24 cellular contexts compared by ENCODE assay signal in the genomic region with DNA sequence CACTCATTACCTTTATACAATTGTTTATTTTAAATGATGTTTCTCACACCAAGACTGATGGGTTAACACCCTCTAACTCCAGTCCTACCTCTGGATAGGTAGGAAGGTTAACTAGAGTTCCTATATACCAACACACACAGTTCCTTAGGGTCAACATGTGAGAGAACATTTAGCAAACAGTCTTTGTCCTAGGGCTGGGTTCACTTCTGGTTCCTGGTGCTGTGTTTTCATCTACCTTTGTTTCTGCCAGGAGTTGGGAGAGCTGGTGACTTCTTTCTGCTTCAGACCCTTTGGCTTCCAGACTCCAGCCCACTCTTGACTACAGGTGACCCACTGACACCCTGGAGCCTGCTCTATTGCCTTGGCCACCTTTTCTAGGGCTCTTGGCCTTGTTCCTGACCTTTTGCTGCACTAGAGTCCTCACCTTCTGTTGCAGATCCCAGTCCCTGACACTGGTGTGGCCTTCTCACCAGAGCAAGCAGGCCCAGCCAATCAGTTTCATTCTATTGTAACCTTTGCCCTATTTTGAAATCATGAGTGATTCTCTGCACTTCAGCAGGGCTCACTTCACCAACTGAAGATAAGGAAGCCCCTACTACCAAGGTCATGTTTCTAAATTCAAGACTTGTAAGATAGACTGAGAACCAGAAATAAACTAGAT. TPM values are rescaled to one million over a fixed set of nuclear protein-coding genes. Genes with fewer than 3 reads are reported as not detected.
DNase-seq lines count a peak whose midpoint lies in the region; ATAC-seq and TF ChIP-seq lines count a peak whose summit lies in the region.
"Had no signal": no experiment of that assay in that cellular context is flagged by ENCODE, and none has a peak within 500 bp of the region (broad histone marks: within the 10 kb centered on the region; RNA-seq: fewer than 3 reads in every experiment).

No MANE protein-coding gene starts in this region.

- H3K9ac ChIP-seq in liver (ENCODE audit: low read depth in 1 of 2, low read length in 2 of 2): no peak overlapping the region
- H3K9ac ChIP-seq: KMS-11 had no signal

- H3K27me3 ChIP-seq in cardiac muscle cell (no peaks in the 10 kb centered on the region), liver (ENCODE audit: control insufficient read depth in 4 of 4, insufficient read depth in 4 of 4, low read length in 3 of 4) (no peaks in the 10 kb centered on the region), thyroid gland (no peaks in the 10 kb centered on the region)
- H3K27me3 ChIP-seq: breast epithelium, transverse colon had no signal

- peak; percentile 6 to 12 for TF ChIP-seq RAD21 in liver (IDR thresholded peaks at IDR 0.05)

- TF ChIP-seq POLR2A in NB4 (IDR thresholded peaks at IDR 0.05; ENCODE audit: extremely low read depth, insufficient read length) (no peak), thyroid gland (IDR thresholded peaks at IDR 0.05) (no peak)

- DNase-seq in NB4 (ENCODE audit: low read depth) (peak; percentile 15), cardiac muscle cell (ENCODE audit: low read depth in 1 of 2, low spot score in 1 of 2) (peak in 1 of 2 donors; percentile 74), thyroid gland (no peak), AG08396 (ENCODE audit: low spot score) (no peak)
- DNase-seq: activated CD4-positive, alpha-beta memory T cell treated with anti-CD3 and anti-CD28 coated beads, Interleukin-2, amount 10 ng/mL, durations not matched to agents 7 days and 5 days; activated CD4-positive, CD25-positive, alpha-beta regulatory T cell treated with anti-CD3 and anti-CD28 coated beads, Interleukin-2, amount 50 U/mL, for 72 hours; activated CD8-positive, alpha-beta memory T cell treated with anti-CD3 and anti-CD28 coated beads, Interleukin-2, amount 50 U/mL, for 48 hours; DMS153; GDM1; H7; head of caudate nucleus; kidney glomerular epithelial cell; naive thymus-derived CD4-positive, alpha-beta T cell; NCI-H524 treated with DMSO at 0.1 percent for 48 hours; NK-92 treated with Interleukin-12 subunit alpha and Interleukin-12 subunit beta, amount 100 ng/mL, for 24 hours; stimulated activated CD4-positive, alpha-beta T cell treated with anti-CD3 and anti-CD28 coated beads, Interleukin-2, amount 100 ng/mL, for 24 hours; T-helper 1 cell; transverse colon had no signal

- H3K4me1 ChIP-seq in cardiac muscle cell (ENCODE audit: low read depth) (peaks cover 17% of the 10 kb centered on the region), liver (ENCODE audit: control insufficient read depth in 4 of 4, insufficient read depth in 4 of 4, low read length in 3 of 4) (peaks cover 0 to 2% (median 0%) of the 10 kb centered on the region in 4 donors), thyroid gland (peaks cover 6 to 10% of the 10 kb centered on the region in 2 donors)
- H3K4me1 ChIP-seq: breast epithelium had no signal

- intact Hi-C loops in thyroid gland (cut with DNase I): no loop called here

- H3K9me3 ChIP-seq in cardiac muscle cell (ENCODE audit: low read depth): no peaks in the 10 kb centered on the region
- no peaks in the 10 kb centered on the region for H3K9me3 ChIP-seq in liver (ENCODE audit: control insufficient read depth in 4 of 4, low read length in 3 of 4)
- no peaks in the 10 kb centered on the region for H3K9me3 ChIP-seq in thyroid gland
- H3K9me3 ChIP-seq: breast epithelium, transverse colon had no signal

- H3K36me3 ChIP-seq in cardiac muscle cell: no peaks in the 10 kb centered on the region
- no peaks in the 10 kb centered on the region for H3K36me3 ChIP-seq in liver (ENCODE audit: control insufficient read depth in 4 of 4, insufficient read depth in 3 of 4, low read depth in 1 of 4, low read length in 3 of 4)
- no peaks in the 10 kb centered on the region for H3K36me3 ChIP-seq in thyroid gland
- H3K36me3 ChIP-seq: breast epithelium, transverse colon had no signal

- no peak for ATAC-seq in HG02642 (IDR thresholded peaks at IDR 0.05; ENCODE audit: poor library complexity, unreplicated experiment)
- no peak for ATAC-seq in GM21447 (IDR thresholded peaks at IDR 0.05; ENCODE audit: unreplicated experiment)
- ATAC-seq: naive thymus-derived CD4-positive, alpha-beta T cell had no signal

- TF ChIP-seq CTCF in C4-2B (conservative IDR thresholded peaks at IDR 0.05): no peak
- no peak for TF ChIP-seq CTCF in NB4 (IDR thresholded peaks at IDR 0.05; ENCODE audit: low read depth, low read length)
- no peak for TF ChIP-seq CTCF in cardiac muscle cell (IDR thresholded peaks at IDR 0.05; ENCODE audit: low read depth, low read length)
- TF ChIP-seq CTCF in liver (IDR thresholded peaks at IDR 0.05; ENCODE audit: low read depth, low read length, missing input control): no peak
- TF ChIP-seq CTCF in thyroid gland (IDR thresholded peaks at IDR 0.05): no peak

- H3K27ac ChIP-seq in C4-2B (peak overlapping the region; percentile 51), cardiac muscle cell (peak overlapping the region; percentile 79), liver (ENCODE audit: low read depth in 1 of 2, low read length in 2 of 2) (no peak overlapping the region), thyroid gland (no peak overlapping the region)
- H3K27ac ChIP-seq: breast epithelium, KMS-11, transverse colon had no signal

- H3K4me3 ChIP-seq in NB4 (ENCODE audit: low read depth, low read length) (no peak overlapping the region), cardiac muscle cell (no peak overlapping the region), liver (ENCODE audit: low read depth in 1 of 3, low read length in 3 of 3) (no peak overlapping the region), thyroid gland (replicated peaks in 1 of 3) (no peak overlapping the region)
- H3K4me3 ChIP-seq: breast epithelium, transverse colon had no signal

TF ChIP-seq in liver, 16 proteins besides CTCF, POLR2A, EP300 and RAD21 (continues in another document):
- peak; percentile 56 for TF ChIP-seq HNF4G (IDR thresholded peaks at IDR 0.05)
- TF ChIP-seq FOXA1 (IDR thresholded peaks at IDR 0.05): no peak
- TF ChIP-seq, protein P1, sequence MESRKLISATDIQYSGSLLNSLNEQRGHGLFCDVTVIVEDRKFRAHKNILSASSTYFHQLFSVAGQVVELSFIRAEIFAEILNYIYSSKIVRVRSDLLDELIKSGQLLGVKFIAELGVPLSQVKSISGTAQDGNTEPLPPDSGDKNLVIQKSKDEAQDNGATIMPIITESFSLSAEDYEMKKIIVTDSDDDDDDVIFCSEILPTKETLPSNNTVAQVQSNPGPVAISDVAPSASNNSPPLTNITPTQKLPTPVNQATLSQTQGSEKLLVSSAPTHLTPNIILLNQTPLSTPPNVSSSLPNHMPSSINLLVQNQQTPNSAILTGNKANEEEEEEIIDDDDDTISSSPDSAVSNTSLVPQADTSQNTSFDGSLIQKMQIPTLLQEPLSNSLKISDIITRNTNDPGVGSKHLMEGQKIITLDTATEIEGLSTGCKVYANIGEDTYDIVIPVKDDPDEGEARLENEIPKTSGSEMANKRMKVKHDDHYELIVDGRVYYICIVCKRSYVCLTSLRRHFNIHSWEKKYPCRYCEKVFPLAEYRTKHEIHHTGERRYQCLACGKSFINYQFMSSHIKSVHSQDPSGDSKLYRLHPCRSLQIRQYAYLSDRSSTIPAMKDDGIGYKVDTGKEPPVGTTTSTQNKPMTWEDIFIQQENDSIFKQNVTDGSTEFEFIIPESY (IDR thresholded peaks at IDR 0.05): no peak
- TF ChIP-seq YY1 (IDR thresholded peaks at IDR 0.05): peak; percentile 27
- TF ChIP-seq HNF4A (conservative IDR thresholded peaks at IDR 0.05): peak; percentile 86 to 87
- peak in 1 of 2 donors; percentile 22 for TF ChIP-seq JUND (IDR thresholded peaks at IDR 0.05)
- TF ChIP-seq EGR1 (IDR thresholded peaks at IDR 0.05; ENCODE audit: low read depth in 2 of 2): no peak
- peak; percentile 73 to 80 for TF ChIP-seq RXRA (IDR thresholded peaks at IDR 0.05)
- TF ChIP-seq, protein P2, sequence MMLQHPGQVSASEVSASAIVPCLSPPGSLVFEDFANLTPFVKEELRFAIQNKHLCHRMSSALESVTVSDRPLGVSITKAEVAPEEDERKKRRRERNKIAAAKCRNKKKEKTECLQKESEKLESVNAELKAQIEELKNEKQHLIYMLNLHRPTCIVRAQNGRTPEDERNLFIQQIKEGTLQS (IDR thresholded peaks at IDR 0.05): no peak
- TF ChIP-seq SP1 (IDR thresholded peaks at IDR 0.05): peak; percentile 71
- TF ChIP-seq, protein P3, sequence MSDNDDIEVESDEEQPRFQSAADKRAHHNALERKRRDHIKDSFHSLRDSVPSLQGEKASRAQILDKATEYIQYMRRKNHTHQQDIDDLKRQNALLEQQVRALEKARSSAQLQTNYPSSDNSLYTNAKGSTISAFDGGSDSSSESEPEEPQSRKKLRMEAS (IDR thresholded peaks at IDR 0.05): peak; percentile 18
- TF ChIP-seq NR2F2 (IDR thresholded peaks at IDR 0.05): peak; percentile 90

RNA-seq across cellular contexts. Expression of a gene that starts 50.0 kb away (rescaled TPM):
- total RNA-seq in cardiac muscle cell (19.9 and 24.6 TPM in 2 replicates), liver (10 to 100 TPM; 14.8 to 15.7 TPM), thyroid gland (10 to 100 TPM; 53.9 to 88.8 (median 60.9) TPM)
- polyA plus RNA-seq in cardiac muscle cell (25.2 and 27.9 TPM in 2 replicates), liver (10 to 100 TPM in 1 of 2 donors, 1 to 10 TPM in 1; 5.7 to 13.8 TPM)

RNA-seq across cellular contexts. Expression of a gene that starts 59.2 kb away (rescaled TPM):
- 25.7 and 41.3 TPM in 2 replicates for total RNA-seq in cardiac muscle cell
- 35.7 and 38.7 TPM in 2 replicates for polyA plus RNA-seq in cardiac muscle cell
- total RNA-seq in liver: 10 to 100 TPM; 27.7 to 36.0 TPM
- polyA plus RNA-seq in liver: 10 to 100 TPM; 14.0 to 23.3 TPM
- total RNA-seq in thyroid gland: 10 to 100 TPM; 52.4 to 80.0 (median 61.3) TPM

Comparison
In these comparisons a context has a peak if more than half of its experiments do, and no peak if none do; other contexts are left out.
1. H3K27ac ChIP-seq: peak in C4-2B (single experiment) and cardiac muscle cell (single experiment); none in liver (0 of 2) and thyroid gland (0 of 3).